Comparison of ENCODE assay signal across 8 cellular contexts in genomic region chr20:50112512-50113419, GRCh38. TPM values are rescaled to one million over a fixed set of nuclear protein-coding genes. Genes with fewer than 3 reads are reported as not detected.
DNase-seq lines count a peak whose midpoint lies in the region; ATAC-seq and TF ChIP-seq lines count a peak whose summit lies in the region.

Gene UBE2V1, minus strand, starts transcription at chr20:50113150. Its CDS starts 22 bp downstream, at chr20:50113128.

- H3K9me3 ChIP-seq in H9 (ENCODE audit: control insufficient read depth, low read depth, low read length), result no peaks in the 10 kb centered on the region
- H3K9me3 ChIP-seq in suprapubic skin, result no peaks in the 10 kb centered on the region

- no peak within 1 kb of the TSS for H2AK5ac ChIP-seq in H9 (ENCODE audit: insufficient read length, low read length)

- no peak within 1 kb of the TSS for H2AFZ ChIP-seq in H9 (ENCODE audit: low read length)

- H3K79me1 ChIP-seq in H9 (ENCODE audit: insufficient read depth, low read depth, low read length, poor library complexity, severe bottlenecking), result peaks cover 7% of the 10 kb centered on the region

- no peak within 1 kb of the TSS for H3K4ac ChIP-seq in H9 (ENCODE audit: low read depth, low read length)

- H3K27ac ChIP-seq in H9 (ENCODE audit: insufficient read length, low read depth, low read length) (no peak within 1 kb of the TSS), suprapubic skin (peak within 1 kb of the TSS; percentile 96)

- ATAC-seq in omental fat pad (ENCODE audit: low FRiP score), result peak; percentile 80

- peak within 1 kb of the TSS; percentile 86 for H3K9ac ChIP-seq in H9 (ENCODE audit: extremely low read depth, insufficient read length, low read length)

- TF ChIP-seq CTCF in H9 (conservative IDR thresholded peaks at IDR 0.05), result peak; percentile 34; the same call in 1 of the 3 replicates
- TF ChIP-seq CTCF in omental fat pad (IDR thresholded peaks at IDR 0.05), result no peak
- peak in 1 of 2 donors; percentile 28 for TF ChIP-seq CTCF in suprapubic skin (IDR thresholded peaks at IDR 0.05)

- no peak within 1 kb of the TSS for H2BK12ac ChIP-seq in H9 (ENCODE audit: insufficient read length, low read depth, low read length)

- no CpG with 5 or more reads among the region's 70 CpGs for WGBS in H9 (ENCODE audit: extremely low coverage, insufficient read length, low lambda C conversion rate)
- under 1% methylated on average over 33 of the region's 70 CpGs for WGBS in suprapubic skin

- peak within 1 kb of the TSS; percentile 97 to 99 for H3K4me3 Mint-ChIP-seq in H9
- peak within 1 kb of the TSS; percentile 96 for H3K4me3 Mint-ChIP-seq in activated naive CD4-positive, alpha-beta T cell treated with anti-CD3 and anti-CD28 coated beads, Interleukin-2, amount 50 U/mL, for 24 hours

- no peak within 1 kb of the TSS for H3K23ac ChIP-seq in H9 (ENCODE audit: insufficient read length, low read depth, low read length)

- H3K79me2 ChIP-seq in H9 (ENCODE audit: insufficient read depth, low read length), result peaks cover 40% of the 10 kb centered on the region; the same call in 1 of the 2 replicates

- peak within 1 kb of the TSS; percentile 73 for H3K18ac ChIP-seq in H9 (ENCODE audit: insufficient read length, low read depth, low read length)

- H3K4me1 ChIP-seq in H9 (ENCODE audit: insufficient read depth, low read length), result peaks cover 6% of the 10 kb centered on the region
- H3K4me1 ChIP-seq in suprapubic skin, result peaks cover 77% of the 10 kb centered on the region

- peak within 1 kb of the TSS; percentile 83 for H3K14ac ChIP-seq in H9 (ENCODE audit: insufficient read depth, low read length)

- peak within 1 kb of the TSS; percentile 63 for H3K4me2 ChIP-seq in H9 (ENCODE audit: insufficient read depth, insufficient read length, low read length)

- H3K27ac Mint-ChIP-seq in H9, result peak within 1 kb of the TSS; percentile 95 to 99 (median 97)
- H3K27ac Mint-ChIP-seq in activated naive CD4-positive, alpha-beta T cell treated with anti-CD3 and anti-CD28 coated beads, Interleukin-2, amount 50 U/mL, for 24 hours, result peak within 1 kb of the TSS; percentile 94

- peaks cover 19% of the 10 kb centered on the region for H3K23me2 ChIP-seq in H9 (ENCODE audit: insufficient read length, low read depth, low read length, poor library complexity, severe bottlenecking)

- no peaks in the 10 kb centered on the region for H3K27me3 Mint-ChIP-seq in H9 (ENCODE audit: low read depth)
- no peaks in the 10 kb centered on the region for H3K27me3 Mint-ChIP-seq in activated naive CD4-positive, alpha-beta T cell treated with anti-CD3 and anti-CD28 coated beads, Interleukin-2, amount 50 U/mL, for 24 hours

- H2BK120ac ChIP-seq in H9 (ENCODE audit: low read depth, low read length, poor library complexity, severe bottlenecking), result no peak within 1 kb of the TSS

- no peak within 1 kb of the TSS for H3T11ph ChIP-seq in H9 (ENCODE audit: low read length)

- no peak for TF ChIP-seq EP300 in suprapubic skin (IDR thresholded peaks at IDR 0.05)

- H4K91ac ChIP-seq in H9 (ENCODE audit: insufficient read length, low read depth, low read length), result no peak within 1 kb of the TSS

- H4K5ac ChIP-seq in H9 (ENCODE audit: insufficient read length, low read depth, low read length), result no peak within 1 kb of the TSS

- DNase-seq in DMS79 (lab: John Stamatoyannopoulos, UW) (peak; percentile 65), H9 (peak; percentile 88), NCI-H1092 (lab: John Stamatoyannopoulos, UW) (peak; percentile 82), SKM-1 (lab: John Stamatoyannopoulos, UW; ENCODE audit: unreplicated experiment) (peak; percentile 81), globus pallidus (ENCODE audit: low spot score) (peak; percentile 91), omental fat pad (ENCODE audit: low spot score) (peak; percentile 71), suprapubic skin (ENCODE audit: low spot score in 2 of 2) (peak; percentile 94 to 95)

- H2BK5ac ChIP-seq in H9 (ENCODE audit: insufficient read length, low read length), result no peak within 1 kb of the TSS

- H2BK15ac ChIP-seq in H9 (ENCODE audit: low read depth, low read length), result no peak within 1 kb of the TSS

- no peak within 1 kb of the TSS for H2BK20ac ChIP-seq in H9 (ENCODE audit: low read depth, low read length, poor library complexity, severe bottlenecking)

- H4K20me1 ChIP-seq in H9 (ENCODE audit: control insufficient read depth, insufficient read depth, insufficient read length), result peaks cover 2% of the 10 kb centered on the region

- H3K4me3 ChIP-seq in suprapubic skin, result peak within 1 kb of the TSS; percentile 99

- H3K56ac ChIP-seq in H9 (ENCODE audit: insufficient read length, low read depth, low read length), result no peak within 1 kb of the TSS

- H3K36me3 Mint-ChIP-seq in H9 (ENCODE audit: insufficient read depth in 1 of 3, low read depth in 3 of 3), result peaks cover 2 to 22% (median 17%) of the 10 kb centered on the region in 3 experiments; a peak in 5 of 7 replicates
- peaks cover 9% of the 10 kb centered on the region for H3K36me3 Mint-ChIP-seq in activated naive CD4-positive, alpha-beta T cell treated with anti-CD3 and anti-CD28 coated beads, Interleukin-2, amount 50 U/mL, for 24 hours

- H3K36me3 ChIP-seq in suprapubic skin, result no peaks in the 10 kb centered on the region

- H3K9me3 Mint-ChIP-seq in H9, result no peaks in the 10 kb centered on the region
- H3K9me3 Mint-ChIP-seq in activated naive CD4-positive, alpha-beta T cell treated with anti-CD3 and anti-CD28 coated beads, Interleukin-2, amount 50 U/mL, for 24 hours, result no peaks in the 10 kb centered on the region

- TF ChIP-seq POLR2A in suprapubic skin (IDR thresholded peaks at IDR 0.05), result peak in 1 of 2 donors; percentile 75

- H3K27me3 ChIP-seq in H9 (ENCODE audit: insufficient read depth, low read length), result no peaks in the 10 kb centered on the region
- H3K27me3 ChIP-seq in suprapubic skin, result no peaks in the 10 kb centered on the region

- peaks cover 57 to 60% of the 10 kb centered on the region in 2 experiments for H3K4me1 Mint-ChIP-seq in H9
- H3K4me1 Mint-ChIP-seq in activated naive CD4-positive, alpha-beta T cell treated with anti-CD3 and anti-CD28 coated beads, Interleukin-2, amount 50 U/mL, for 24 hours, result peaks cover 81% of the 10 kb centered on the region

- no peak within 1 kb of the TSS for H4K8ac ChIP-seq in H9 (replicated peaks; ENCODE audit: insufficient read length, low read depth, low read length)

RNA-seq across cellular contexts. Expression of gene UBE2V1, which starts in this region (rescaled TPM):
- total RNA-seq in H9 (2021), result 152 and 165 TPM in 2 replicates
- 100 to 1,000 TPM in 1 of 4 donors, 10 to 100 TPM in 3; 63.2 to 100 (median 72.6) TPM for total RNA-seq in omental fat pad
- 100 to 1,000 TPM in 2 of 4 donors, 10 to 100 TPM in 2; 80.5 to 162 (median 99.0) TPM for total RNA-seq in suprapubic skin
